ENCODE assay signal across 9 cellular contexts in genomic region chrX:129876734-129877395, GRCh38. TPM values are rescaled to one million over a fixed set of nuclear protein-coding genes. Genes with fewer than 3 reads are reported as not detected.
DNase-seq lines count a peak whose midpoint lies in the region; ATAC-seq and TF ChIP-seq lines count a peak whose summit lies in the region.
"Had no signal": no experiment of that assay in that cellular context is flagged by ENCODE, and none has a peak within 500 bp of the region (broad histone marks: within the 10 kb centered on the region; RNA-seq: fewer than 3 reads in every experiment).

No MANE protein-coding gene starts in this region.

- intact Hi-C loops in left lung (cut with DNase I), result no loop called here

- H3K36me3 ChIP-seq in WERI-Rb-1 (no peaks in the 10 kb centered on the region), left lung (no peaks in the 10 kb centered on the region)

- no peaks in the 10 kb centered on the region for H3K9me3 Mint-ChIP-seq in activated T-helper 17 cell treated with anti-CD3 and anti-CD28 coated beads, Interleukin-2, amount 50 U/mL, for 72 hours
- H3K9me3 Mint-ChIP-seq: natural killer cell treated with Interleukin-12 subunit alpha and Interleukin-12 subunit beta and Interleukin-15 and Interleukin-18, amount 100 ng/mL, for 72 hours had no signal

- H3K36me3 Mint-ChIP-seq in activated T-helper 17 cell treated with anti-CD3 and anti-CD28 coated beads, Interleukin-2, amount 50 U/mL, for 72 hours (ENCODE audit: low read depth), result no peaks in the 10 kb centered on the region
- H3K36me3 Mint-ChIP-seq: natural killer cell treated with Interleukin-12 subunit alpha and Interleukin-12 subunit beta and Interleukin-15 and Interleukin-18, amount 100 ng/mL, for 72 hours had no signal

- peak; percentile 20 for DNase-seq in Daoy (ENCODE audit: low read depth)
- DNase-seq in NAMALWA (ENCODE audit: low spot score), result peak; percentile 4
- DNase-seq in WERI-Rb-1, result peak; percentile 62
- DNase-seq in left lung, result no peak
- no peak for DNase-seq in NK-92 treated with Interleukin-12 subunit alpha and Interleukin-12 subunit beta, amount 100 ng/mL, for 24 hours (lab: John Stamatoyannopoulos, UW)
- DNase-seq in T-helper 2 cell, result no peak

- TF ChIP-seq CTCF in WERI-Rb-1 (IDR thresholded peaks at IDR 0.05; ENCODE audit: low read depth, low read length) (no peak), left lung (IDR thresholded peaks at IDR 0.05) (no peak)

- H3K27me3 ChIP-seq in WERI-Rb-1 (ENCODE audit: insufficient read depth, low read depth, severe bottlenecking) (peaks cover 5% of the 10 kb centered on the region), left lung (no peaks in the 10 kb centered on the region)

- no peaks in the 10 kb centered on the region for H3K4me1 ChIP-seq in left lung

- H3K9me3 ChIP-seq in WERI-Rb-1 (ENCODE audit: severe bottlenecking) (peaks cover 15% of the 10 kb centered on the region), left lung (no peaks in the 10 kb centered on the region)

- no peak overlapping the region for H3K4me3 ChIP-seq in WERI-Rb-1 (ENCODE audit: low read depth, low read length)
- H3K4me3 ChIP-seq in left lung, result no peak overlapping the region

- no peak overlapping the region for H3K27ac Mint-ChIP-seq in activated T-helper 17 cell treated with anti-CD3 and anti-CD28 coated beads, Interleukin-2, amount 50 U/mL, for 72 hours
- H3K27ac Mint-ChIP-seq: natural killer cell treated with Interleukin-12 subunit alpha and Interleukin-12 subunit beta and Interleukin-15 and Interleukin-18, amount 100 ng/mL, for 72 hours had no signal

- H3K27me3 Mint-ChIP-seq in activated T-helper 17 cell treated with anti-CD3 and anti-CD28 coated beads, Interleukin-2, amount 50 U/mL, for 72 hours, result no peaks in the 10 kb centered on the region

- H3K4me1 Mint-ChIP-seq in activated T-helper 17 cell treated with anti-CD3 and anti-CD28 coated beads, Interleukin-2, amount 50 U/mL, for 72 hours, result no peaks in the 10 kb centered on the region

- H3K4me3 Mint-ChIP-seq in activated T-helper 17 cell treated with anti-CD3 and anti-CD28 coated beads, Interleukin-2, amount 50 U/mL, for 72 hours, result no peak overlapping the region
- H3K4me3 Mint-ChIP-seq: natural killer cell treated with Interleukin-12 subunit alpha and Interleukin-12 subunit beta and Interleukin-15 and Interleukin-18, amount 100 ng/mL, for 72 hours had no signal

- ATAC-seq in left lung (peak; percentile 91), GM18502 (IDR thresholded peaks at IDR 0.05; ENCODE audit: poor library complexity, unreplicated experiment) (no peak)
- no peak for ATAC-seq in activated T-helper 17 cell treated with anti-CD3 and anti-CD28 coated beads, Interleukin-2, amount 50 U/mL, for 72 hours (replicated peaks)
- ATAC-seq: natural killer cell treated with Interleukin-12 subunit alpha and Interleukin-12 subunit beta and Interleukin-15 and Interleukin-18, amount 100 ng/mL, for 72 hours had no signal

- H3K27ac ChIP-seq in WERI-Rb-1, result peak overlapping the region; percentile 58
- peak overlapping the region in 1 of 2 donors; percentile 8 for H3K27ac ChIP-seq in left lung

RNA-seq across cellular contexts. Expression of gene UTP14A, which starts 29.1 kb away (rescaled TPM):
- 54.2 and 70.2 TPM in 2 replicates for total RNA-seq in Daoy (2014; rRNA removed; shearing (Covaris generic))
- 10 to 100 TPM; 12.3 to 16.3 TPM for total RNA-seq in left lung
- 10 to 100 TPM; 16.8 to 33.3 TPM for total RNA-seq in activated T-helper 17 cell treated with anti-CD3 and anti-CD28 coated beads, Interleukin-2, amount 50 U/mL, for 72 hours

RNA-seq across cellular contexts. Expression of gene ZDHHC9, which starts 33.2 kb away (rescaled TPM):
- total RNA-seq in Daoy (2014; rRNA removed; shearing (Covaris generic)), result 12.8 and 14.5 TPM in 2 replicates
- total RNA-seq in left lung, result 10 to 100 TPM; 85.8 to 89.2 TPM
- total RNA-seq in activated T-helper 17 cell treated with anti-CD3 and anti-CD28 coated beads, Interleukin-2, amount 50 U/mL, for 72 hours, result 10 to 100 TPM; 16.4 to 19.8 TPM

Comparison
In these comparisons a context has a peak if more than half of its experiments do, and no peak if none do; other contexts are left out.
1. DNase-seq: peak in Daoy (single experiment), NAMALWA (single experiment) and WERI-Rb-1 (single experiment); none in left lung (0 of 2), NK-92 treated with Interleukin-12 subunit alpha and Interleukin-12 subunit beta, amount 100 ng/mL, for 24 hours (single experiment) and T-helper 2 cell (0 of 5).